3 cellular contexts compared by ENCODE assay signal in the genomic region with DNA sequence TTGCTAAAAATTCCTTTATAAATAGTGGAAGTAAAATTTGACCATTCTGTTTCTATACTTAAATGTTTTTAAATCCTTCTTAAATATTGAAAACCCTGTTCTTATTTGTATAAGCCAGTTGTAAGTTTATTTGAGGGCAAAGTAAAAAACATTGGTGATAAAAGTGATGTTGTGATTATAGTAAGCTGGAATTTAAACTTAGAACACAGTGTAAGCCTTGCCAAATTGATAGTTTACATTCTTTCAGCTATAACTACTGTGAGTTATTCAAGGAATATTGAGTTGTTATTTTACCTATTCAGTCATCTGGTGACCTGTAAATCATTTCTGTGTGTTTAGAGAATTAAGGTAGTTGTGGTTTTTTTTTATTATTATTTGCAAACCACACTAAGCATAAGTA.
TF ChIP-seq lines count a peak whose summit lies in the region.

No MANE protein-coding gene starts in this region.

TF ChIP-seq in A549, 52 proteins besides CTCF, POLR2A, EP300 and RAD21:
- TF ChIP-seq HDAC2 (IDR thresholded peaks at IDR 0.05) (no peak), FOXS1 (CRISPR knock-in tag; IDR thresholded peaks at IDR 0.05) (no peak), RARB (CRISPR knock-in tag; IDR thresholded peaks at IDR 0.05) (no peak), ZC3H11A (IDR thresholded peaks at IDR 0.05) (no peak), MAZ (IDR thresholded peaks at IDR 0.05; ENCODE audit: borderline replicate concordance, low read depth, low read length) (no peak), MYC (IDR thresholded peaks at IDR 0.05; ENCODE audit: borderline replicate concordance, low read length) (no peak), EHMT2 (IDR thresholded peaks at IDR 0.05; ENCODE audit: low read depth) (no peak), HOXB5 (CRISPR knock-in tag; IDR thresholded peaks at IDR 0.05) (no peak), CBX8 (IDR thresholded peaks at IDR 0.05) (no peak)
- TF ChIP-seq, protein P1, sequence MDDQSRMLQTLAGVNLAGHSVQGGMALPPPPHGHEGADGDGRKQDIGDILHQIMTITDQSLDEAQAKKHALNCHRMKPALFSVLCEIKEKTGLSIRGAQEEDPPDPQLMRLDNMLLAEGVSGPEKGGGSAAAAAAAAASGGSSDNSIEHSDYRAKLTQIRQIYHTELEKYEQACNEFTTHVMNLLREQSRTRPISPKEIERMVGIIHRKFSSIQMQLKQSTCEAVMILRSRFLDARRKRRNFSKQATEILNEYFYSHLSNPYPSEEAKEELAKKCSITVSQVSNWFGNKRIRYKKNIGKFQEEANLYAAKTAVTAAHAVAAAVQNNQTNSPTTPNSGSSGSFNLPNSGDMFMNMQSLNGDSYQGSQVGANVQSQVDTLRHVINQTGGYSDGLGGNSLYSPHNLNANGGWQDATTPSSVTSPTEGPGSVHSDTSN (IDR thresholded peaks at IDR 0.05): no peak

TF ChIP-seq in IMR-90, 13 proteins besides CTCF, POLR2A, EP300 and RAD21:
- TF ChIP-seq FOS (IDR thresholded peaks at IDR 0.05; ENCODE audit: low read depth, low read length) (no peak), RCOR1 (IDR thresholded peaks at IDR 0.05; ENCODE audit: insufficient replicate concordance, low read length) (no peak), NFE2L2 (IDR thresholded peaks at IDR 0.05; ENCODE audit: low read depth, low read length) (no peak), CEBPB (IDR thresholded peaks at IDR 0.05; ENCODE audit: low read depth, low read length) (no peak), MXI1 (IDR thresholded peaks at IDR 0.05; ENCODE audit: borderline replicate concordance, low read depth, low read length) (no peak)
TF ChIP-seq in IMR-90: peak in this region for 0.

TF ChIP-seq in endothelial cell of umbilical vein, 7 proteins besides CTCF, POLR2A, EP300 and RAD21:
- TF ChIP-seq EZH2 (IDR thresholded peaks at IDR 0.05; ENCODE audit: borderline replicate concordance, low read depth, low read length, severe bottlenecking) (no peak), POLR2AphosphoS5 (IDR thresholded peaks at IDR 0.05; ENCODE audit: insufficient read depth, low read depth, low read length) (no peak), GATA2 (IDR thresholded peaks at IDR 0.05; ENCODE audit: insufficient read depth, insufficient read length, low read depth, low read length) (no peak), MYC (IDR thresholded peaks at IDR 0.05; ENCODE audit: low read depth, low read length) (no peak), FOS (IDR thresholded peaks at IDR 0.05; ENCODE audit: borderline replicate concordance, insufficient read depth, low read length) (no peak), JUN (IDR thresholded peaks at IDR 0.05; ENCODE audit: borderline replicate concordance, insufficient read depth, insufficient read length, low read depth) (no peak)
- TF ChIP-seq, protein P2, sequence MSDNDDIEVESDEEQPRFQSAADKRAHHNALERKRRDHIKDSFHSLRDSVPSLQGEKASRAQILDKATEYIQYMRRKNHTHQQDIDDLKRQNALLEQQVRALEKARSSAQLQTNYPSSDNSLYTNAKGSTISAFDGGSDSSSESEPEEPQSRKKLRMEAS (IDR thresholded peaks at IDR 0.05; ENCODE audit: insufficient read depth, insufficient read length): no peak
TF ChIP-seq in endothelial cell of umbilical vein: peak in this region for 0.
